Comparison of ENCODE assay signal across 1 cellular context in genomic region chr13:19863323-19864017, GRCh38.
TF ChIP-seq lines count a peak whose summit lies in the region.

Gene ZMYM5, minus strand, starts transcription at chr13:19863649. Its CDS starts 11,469 bp downstream, at chr13:19852180.

TF ChIP-seq in HepG2, 621 proteins besides CTCF, POLR2A, EP300 and RAD21 (continued from another document and continues in another):
- no peak for TF ChIP-seq ZNF468 (CRISPR knock-in tag; IDR thresholded peaks at IDR 0.05)
- TF ChIP-seq USF2 (IDR thresholded peaks at IDR 0.05; ENCODE audit: low read depth, low read length): no peak
- TF ChIP-seq USF2 (CRISPR knock-in tag; IDR thresholded peaks at IDR 0.05; ENCODE audit: borderline replicate concordance): no peak
- no peak for TF ChIP-seq ZNF564 (CRISPR knock-in tag; IDR thresholded peaks at IDR 0.05)
- peak; percentile 28 for TF ChIP-seq ZNF510 (CRISPR knock-in tag; IDR thresholded peaks at IDR 0.05; ENCODE audit: low read depth)
- TF ChIP-seq GPBP1L1 (CRISPR knock-in tag; IDR thresholded peaks at IDR 0.05): no peak
- TF ChIP-seq RERE (CRISPR knock-in tag; IDR thresholded peaks at IDR 0.05; ENCODE audit: low read depth): no peak
- TF ChIP-seq ZNF768 (CRISPR knock-in tag; IDR thresholded peaks at IDR 0.05): 0 out of 2 replicates have a peak, but pooled peaks have one; percentile 13
- no peak for TF ChIP-seq ZMYM2 (CRISPR knock-in tag; IDR thresholded peaks at IDR 0.05)
- TF ChIP-seq YEATS2 (CRISPR knock-in tag; IDR thresholded peaks at IDR 0.05; ENCODE audit: borderline replicate concordance): 0 out of 2 replicates have a peak, but pooled peaks have one; percentile 36
- no peak for TF ChIP-seq BATF2 (CRISPR knock-in tag; IDR thresholded peaks at IDR 0.05)
- TF ChIP-seq ZNF781 (CRISPR knock-in tag; IDR thresholded peaks at IDR 0.05; ENCODE audit: borderline replicate concordance, not compliant biosample characterization): no peak
- TF ChIP-seq MXD1 (CRISPR knock-in tag; IDR thresholded peaks at IDR 0.05): 0 out of 2 replicates have a peak, but pooled peaks have one; percentile 61
- TF ChIP-seq ZNF33B (CRISPR knock-in tag; IDR thresholded peaks at IDR 0.05): no peak
- no peak; the same call in 1 of the 2 replicates for TF ChIP-seq ZNF543 (CRISPR knock-in tag; IDR thresholded peaks at IDR 0.05)
- TF ChIP-seq ZNF644 (CRISPR knock-in tag; IDR thresholded peaks at IDR 0.05; ENCODE audit: low read depth): no peak
- TF ChIP-seq ZNF7 (CRISPR knock-in tag; IDR thresholded peaks at IDR 0.05): no peak
- TF ChIP-seq KDM4B (CRISPR knock-in tag; IDR thresholded peaks at IDR 0.05): peak; percentile 63; the same call in 1 of the 2 replicates
- TF ChIP-seq KDM5A (IDR thresholded peaks at IDR 0.05; ENCODE audit: borderline replicate concordance, low read length): no peak
- no peak for TF ChIP-seq ZNF251 (CRISPR knock-in tag; IDR thresholded peaks at IDR 0.05)
- TF ChIP-seq ZNF335 (CRISPR knock-in tag; IDR thresholded peaks at IDR 0.05): no peak
- no peak; the same call in 1 of the 2 replicates for TF ChIP-seq PITX1 (CRISPR knock-in tag; IDR thresholded peaks at IDR 0.05)
- TF ChIP-seq TFDP2 (CRISPR knock-in tag; IDR thresholded peaks at IDR 0.05): peak; percentile 69
- TF ChIP-seq NONO (IDR thresholded peaks at IDR 0.05): no peak
- TF ChIP-seq NONO (CRISPR knock-in tag; conservative IDR thresholded peaks at IDR 0.05): peak; percentile 71; the same call in 1 of the 2 replicates
- 0 out of 2 replicates have a peak, but pooled peaks have one; percentile 22 for TF ChIP-seq ZSCAN22 (CRISPR knock-in tag; IDR thresholded peaks at IDR 0.05)
- TF ChIP-seq MIER2 (CRISPR knock-in tag; IDR thresholded peaks at IDR 0.05): no peak
- no peak for TF ChIP-seq RXRA (CRISPR knock-in tag; IDR thresholded peaks at IDR 0.05)
- TF ChIP-seq JDP2 (CRISPR knock-in tag; IDR thresholded peaks at IDR 0.05; ENCODE audit: borderline replicate concordance): no peak
- TF ChIP-seq TEAD3 (CRISPR knock-in tag; optimal IDR thresholded peaks at IDR 0.05; ENCODE audit: borderline replicate concordance): no peak
- no peak for TF ChIP-seq NCOR1 (IDR thresholded peaks at IDR 0.05; ENCODE audit: borderline replicate concordance, low read length)
- TF ChIP-seq ZNF775 (CRISPR knock-in tag; IDR thresholded peaks at IDR 0.05; ENCODE audit: borderline replicate concordance): no peak
- TF ChIP-seq HDAC2 (CRISPR knock-in tag; IDR thresholded peaks at IDR 0.05): peak; percentile 36; the same call in 1 of the 2 replicates
- TF ChIP-seq ASH2L (IDR thresholded peaks at IDR 0.05; ENCODE audit: insufficient read length, low read depth, low read length): peak; percentile 73
- TF ChIP-seq ATF7-NPFF (CRISPR knock-in tag; IDR thresholded peaks at IDR 0.05; ENCODE audit: low read depth): peak; percentile 59; the same call in 1 of the 2 replicates
- no peak for TF ChIP-seq GMEB2 (CRISPR knock-in tag; IDR thresholded peaks at IDR 0.05; ENCODE audit: low read depth)
- TF ChIP-seq SMC3 (IDR thresholded peaks at IDR 0.05; ENCODE audit: low read length): no peak
- TF ChIP-seq ZNF367 (CRISPR knock-in tag; IDR thresholded peaks at IDR 0.05; ENCODE audit: borderline replicate concordance): no peak
- no peak for TF ChIP-seq NR2F6 (IDR thresholded peaks at IDR 0.05)
- TF ChIP-seq NR2F6 (CRISPR knock-in tag; IDR thresholded peaks at IDR 0.05): no peak
- peak; percentile 57 for TF ChIP-seq SALL1 (CRISPR knock-in tag; IDR thresholded peaks at IDR 0.05)
- TF ChIP-seq ZBED4 (CRISPR knock-in tag; IDR thresholded peaks at IDR 0.05; ENCODE audit: borderline replicate concordance): no peak
- TF ChIP-seq ZNF276 (CRISPR knock-in tag; IDR thresholded peaks at IDR 0.05; ENCODE audit: low read depth): no peak
- TF ChIP-seq POGZ (CRISPR knock-in tag; IDR thresholded peaks at IDR 0.05): no peak
- TF ChIP-seq PPARG (CRISPR knock-in tag; conservative IDR thresholded peaks at IDR 0.05): no peak; the same call in 1 of the 2 replicates
- TF ChIP-seq HOXA9 (CRISPR knock-in tag; IDR thresholded peaks at IDR 0.05; ENCODE audit: borderline replicate concordance): no peak
- no peak for TF ChIP-seq ARNT (IDR thresholded peaks at IDR 0.05)
